1 cellular context compared by ENCODE assay signal in the genomic region with DNA sequence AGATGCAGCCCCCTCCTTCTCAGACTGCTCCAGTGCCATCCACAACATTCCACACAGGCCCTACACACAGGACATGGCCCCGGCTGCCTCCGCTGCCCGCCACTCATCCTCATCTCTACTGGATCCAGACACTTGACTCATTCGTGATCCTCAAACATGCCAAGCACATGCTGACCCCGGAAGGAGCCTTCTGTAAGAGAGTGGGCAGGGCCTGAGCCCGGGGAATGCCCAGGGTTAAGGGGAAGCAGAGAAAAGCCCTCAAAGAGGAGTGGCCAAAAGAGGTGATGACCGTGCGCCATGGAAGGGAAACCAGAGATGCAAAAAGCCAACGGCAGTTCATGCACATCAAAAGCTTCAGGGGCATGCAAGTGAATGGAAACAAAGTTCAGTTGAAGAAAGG.
TF ChIP-seq lines count a peak whose summit lies in the region.

No MANE protein-coding gene starts in this region.

TF ChIP-seq in GM12878, 131 proteins besides CTCF, POLR2A, EP300 and RAD21 (continued from another document):
- peak; percentile 5; the same call in 1 of the 2 replicates for TF ChIP-seq NR2C1 (IDR thresholded peaks at IDR 0.05)
- 0 out of 2 replicates have a peak, but pooled peaks have one; percentile 29 for TF ChIP-seq POLR2AphosphoS5 (IDR thresholded peaks at IDR 0.05; ENCODE audit: low read length)
- peak; percentile 30; the same call in 1 of the 2 replicates for TF ChIP-seq CREM (IDR thresholded peaks at IDR 0.05; ENCODE audit: low read depth)
- 0 out of 2 replicates have a peak, but pooled peaks have one; percentile 12 for TF ChIP-seq EED (IDR thresholded peaks at IDR 0.05; ENCODE audit: low read depth)
- TF ChIP-seq, protein P1, sequence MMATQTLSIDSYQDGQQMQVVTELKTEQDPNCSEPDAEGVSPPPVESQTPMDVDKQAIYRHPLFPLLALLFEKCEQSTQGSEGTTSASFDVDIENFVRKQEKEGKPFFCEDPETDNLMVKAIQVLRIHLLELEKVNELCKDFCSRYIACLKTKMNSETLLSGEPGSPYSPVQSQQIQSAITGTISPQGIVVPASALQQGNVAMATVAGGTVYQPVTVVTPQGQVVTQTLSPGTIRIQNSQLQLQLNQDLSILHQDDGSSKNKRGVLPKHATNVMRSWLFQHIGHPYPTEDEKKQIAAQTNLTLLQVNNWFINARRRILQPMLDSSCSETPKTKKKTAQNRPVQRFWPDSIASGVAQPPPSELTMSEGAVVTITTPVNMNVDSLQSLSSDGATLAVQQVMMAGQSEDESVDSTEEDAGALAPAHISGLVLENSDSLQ (IDR thresholded peaks at IDR 0.05), result peak; percentile 34; the same call in 1 of the 2 replicates
- TF ChIP-seq, protein P2, sequence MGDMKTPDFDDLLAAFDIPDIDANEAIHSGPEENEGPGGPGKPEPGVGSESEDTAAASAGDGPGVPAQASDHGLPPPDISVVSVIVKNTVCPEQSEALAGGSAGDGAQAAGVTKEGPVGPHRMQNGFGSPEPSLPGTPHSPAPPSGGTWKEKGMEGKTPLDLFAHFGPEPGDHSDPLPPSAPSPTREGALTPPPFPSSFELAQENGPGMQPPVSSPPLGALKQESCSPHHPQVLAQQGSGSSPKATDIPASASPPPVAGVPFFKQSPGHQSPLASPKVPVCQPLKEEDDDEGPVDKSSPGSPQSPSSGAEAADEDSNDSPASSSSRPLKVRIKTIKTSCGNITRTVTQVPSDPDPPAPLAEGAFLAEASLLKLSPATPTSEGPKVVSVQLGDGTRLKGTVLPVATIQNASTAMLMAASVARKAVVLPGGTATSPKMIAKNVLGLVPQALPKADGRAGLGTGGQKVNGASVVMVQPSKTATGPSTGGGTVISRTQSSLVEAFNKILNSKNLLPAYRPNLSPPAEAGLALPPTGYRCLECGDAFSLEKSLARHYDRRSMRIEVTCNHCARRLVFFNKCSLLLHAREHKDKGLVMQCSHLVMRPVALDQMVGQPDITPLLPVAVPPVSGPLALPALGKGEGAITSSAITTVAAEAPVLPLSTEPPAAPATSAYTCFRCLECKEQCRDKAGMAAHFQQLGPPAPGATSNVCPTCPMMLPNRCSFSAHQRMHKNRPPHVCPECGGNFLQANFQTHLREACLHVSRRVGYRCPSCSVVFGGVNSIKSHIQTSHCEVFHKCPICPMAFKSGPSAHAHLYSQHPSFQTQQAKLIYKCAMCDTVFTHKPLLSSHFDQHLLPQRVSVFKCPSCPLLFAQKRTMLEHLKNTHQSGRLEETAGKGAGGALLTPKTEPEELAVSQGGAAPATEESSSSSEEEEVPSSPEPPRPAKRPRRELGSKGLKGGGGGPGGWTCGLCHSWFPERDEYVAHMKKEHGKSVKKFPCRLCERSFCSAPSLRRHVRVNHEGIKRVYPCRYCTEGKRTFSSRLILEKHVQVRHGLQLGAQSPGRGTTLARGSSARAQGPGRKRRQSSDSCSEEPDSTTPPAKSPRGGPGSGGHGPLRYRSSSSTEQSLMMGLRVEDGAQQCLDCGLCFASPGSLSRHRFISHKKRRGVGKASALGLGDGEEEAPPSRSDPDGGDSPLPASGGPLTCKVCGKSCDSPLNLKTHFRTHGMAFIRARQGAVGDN (IDR thresholded peaks at IDR 0.05), result peak; percentile 94
- TF ChIP-seq HDGF (IDR thresholded peaks at IDR 0.05), result no peak
TF ChIP-seq in GM12878: peak in this region for 10.
